ENCODE assay signal across 1 cellular context in the genomic region with DNA sequence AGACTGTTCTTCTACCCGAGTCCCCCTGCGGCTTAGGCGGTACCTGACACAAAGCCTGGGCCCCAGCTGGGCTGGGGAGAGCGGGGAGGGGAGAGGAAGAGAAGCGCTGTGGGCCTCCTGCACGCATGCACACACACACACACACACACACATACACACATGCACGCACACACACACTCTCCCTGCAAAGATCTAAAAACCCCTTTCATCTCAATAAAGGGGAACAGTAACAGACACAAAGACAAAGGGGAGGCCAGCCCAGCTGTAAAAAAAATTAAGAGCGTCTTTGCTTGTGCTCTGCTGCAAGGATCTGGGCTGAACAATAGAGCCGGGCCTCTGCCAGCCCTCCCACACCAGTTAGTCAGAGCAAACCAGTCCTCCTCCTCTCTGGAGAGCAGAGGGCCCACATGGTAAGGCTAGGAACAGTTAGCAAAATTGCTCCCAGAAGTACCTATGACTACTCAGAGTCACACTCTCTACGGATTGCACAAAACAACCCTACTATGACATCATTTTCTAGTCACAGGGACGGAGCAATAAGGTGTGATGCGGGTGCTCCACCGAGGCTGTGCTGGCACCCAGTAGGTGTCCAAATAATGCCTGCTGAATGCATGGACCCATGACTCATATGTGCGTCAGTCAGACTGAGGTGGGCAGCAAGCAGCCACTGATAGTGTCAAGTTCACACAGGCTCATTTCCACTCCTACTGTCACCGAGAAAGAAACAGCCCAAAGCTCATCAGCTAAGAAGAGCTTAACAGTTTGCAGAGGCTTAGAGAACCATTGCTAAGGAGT.
TF ChIP-seq lines count a peak whose summit lies in the region.

No MANE protein-coding gene starts in this region.

TF ChIP-seq in GM12878, 131 proteins besides CTCF, POLR2A, EP300 and RAD21 (continued from another document):
- TF ChIP-seq ZBTB4 (CRISPR knock-in tag; IDR thresholded peaks at IDR 0.05) (no peak), IKZF1 (conservative IDR thresholded peaks at IDR 0.05) (peak; percentile 52), RUNX3 (IDR thresholded peaks at IDR 0.05; ENCODE audit: low read length) (peak; percentile 64), ATF3 (IDR thresholded peaks at IDR 0.05; ENCODE audit: borderline replicate concordance, extremely low read depth, low read depth, low read length) (no peak), GATAD2B (conservative IDR thresholded peaks at IDR 0.05; ENCODE audit: low read depth) (peak; percentile 19; the same call in 1 of the 2 replicates), NR2C1 (IDR thresholded peaks at IDR 0.05) (no peak), BHLHE40 (IDR thresholded peaks at IDR 0.05; ENCODE audit: borderline replicate concordance in 1 of 2, low read depth in 2 of 2, low read length in 1 of 2) (peak; percentile 78 to 84), ATF7 (IDR thresholded peaks at IDR 0.05; ENCODE audit: low read depth) (peak; percentile 93), E4F1 (IDR thresholded peaks at IDR 0.05; ENCODE audit: borderline replicate concordance, partially characterized antibody) (no peak), YY1 (IDR thresholded peaks at IDR 0.05; ENCODE audit: low read depth, low read length) (no peak), NBN (IDR thresholded peaks at IDR 0.05) (peak; percentile 97), JUND (IDR thresholded peaks at IDR 0.05; ENCODE audit: low read depth, low read length) (no peak)
- TF ChIP-seq, protein P1, sequence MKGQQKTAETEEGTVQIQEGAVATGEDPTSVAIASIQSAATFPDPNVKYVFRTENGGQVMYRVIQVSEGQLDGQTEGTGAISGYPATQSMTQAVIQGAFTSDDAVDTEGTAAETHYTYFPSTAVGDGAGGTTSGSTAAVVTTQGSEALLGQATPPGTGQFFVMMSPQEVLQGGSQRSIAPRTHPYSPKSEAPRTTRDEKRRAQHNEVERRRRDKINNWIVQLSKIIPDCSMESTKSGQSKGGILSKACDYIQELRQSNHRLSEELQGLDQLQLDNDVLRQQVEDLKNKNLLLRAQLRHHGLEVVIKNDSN (IDR thresholded peaks at IDR 0.05; ENCODE audit: borderline replicate concordance, extremely low read length, insufficient read depth, low read depth, low read length) = no peak
